ENCODE assay signal across 1 cellular context in genomic region chr19:50358483-50359431, GRCh38.
TF ChIP-seq lines count a peak whose summit lies in the region.

No MANE protein-coding gene starts in this region.

TF ChIP-seq in IMR-90, 13 proteins besides CTCF, POLR2A, EP300 and RAD21:
- TF ChIP-seq CEBPB (IDR thresholded peaks at IDR 0.05; ENCODE audit: low read depth, low read length) (peak; percentile 64), MAZ (IDR thresholded peaks at IDR 0.05; ENCODE audit: borderline replicate concordance, low read depth, low read length) (no peak), CHD1 (IDR thresholded peaks at IDR 0.05; ENCODE audit: low read depth, low read length) (no peak), NFE2L2 (IDR thresholded peaks at IDR 0.05; ENCODE audit: low read depth, low read length) (no peak)
